19 cellular contexts compared by ENCODE assay signal in the genomic region with DNA sequence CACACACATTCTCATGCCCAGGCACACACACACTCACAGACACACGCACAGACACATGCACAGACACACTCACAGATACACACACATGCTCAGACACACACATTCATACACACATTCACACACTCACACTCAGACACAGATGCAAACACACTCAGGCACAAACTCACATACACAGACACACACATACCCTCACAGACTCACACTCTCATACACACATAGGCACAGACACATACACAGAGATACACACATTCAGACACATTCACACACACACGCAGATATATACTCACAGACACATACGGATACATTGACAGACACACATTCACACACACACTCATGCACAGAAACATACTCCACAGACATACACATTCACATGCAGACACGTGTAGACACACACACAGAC.
DNase-seq lines count a peak whose midpoint lies in the region; ATAC-seq, FAIRE-seq and TF ChIP-seq lines count a peak whose summit lies in the region.
"Had no signal": no experiment of that assay in that cellular context is flagged by ENCODE, and none has a peak within 500 bp of the region (broad histone marks: within the 10 kb centered on the region; RNA-seq: fewer than 3 reads in every experiment).

No MANE protein-coding gene starts in this region.

- no peak overlapping the region for H2BK15ac ChIP-seq in IMR-90 (ENCODE audit: low read depth, low read length)

- H3K36me3 ChIP-seq in IMR-90 (ENCODE audit: control insufficient read depth, insufficient read depth, low read length): no peaks in the 10 kb centered on the region
- H3K36me3 ChIP-seq: BE2C, HAP-1 had no signal

- CTCF ChIA-PET in IMR-90 (lab: Yijun Ruan, JAX): no interaction called here

- no peak overlapping the region for H3K4me3 ChIP-seq in IMR-90 (ENCODE audit: insufficient read depth, low read depth, low read length)
- H3K4me3 ChIP-seq: GM23248, HAP-1 had no signal

- H3K27ac ChIP-seq in IMR-90 (ENCODE audit: insufficient read depth, low read length) (no peak overlapping the region), cingulate gyrus (ENCODE audit: low read depth, low read length) (peak overlapping the region; percentile 6), temporal lobe (ENCODE audit: low read depth, low read length) (peak overlapping the region; percentile 80)
- H3K27ac ChIP-seq: C4-2B, GM23248 had no signal

- H3K4me2 ChIP-seq in IMR-90 (ENCODE audit: low read depth, low read length): no peak overlapping the region

- H3K4me1 ChIP-seq in IMR-90 (ENCODE audit: control insufficient read depth, insufficient read depth, low read length): no peaks in the 10 kb centered on the region
- H3K4me1 ChIP-seq: BE2C, HAP-1 had no signal

- no peak overlapping the region for H2BK20ac ChIP-seq in IMR-90 (ENCODE audit: low read depth, low read length)

- no TSS peak for BruUV-seq in IMR-90 (replicated peaks; lab: Mats Ljungman, UMichigan)

- TF ChIP-seq RAD21 in IMR-90 (IDR thresholded peaks at IDR 0.05; ENCODE audit: low read length): no peak

- peaks cover 15% of the 10 kb centered on the region for H3K27me3 ChIP-seq in IMR-90 (ENCODE audit: control insufficient read depth, insufficient read depth, low read length)

- H2AK5ac ChIP-seq in IMR-90 (ENCODE audit: low read depth, low read length): no peak overlapping the region

- H3K4ac ChIP-seq in IMR-90 (ENCODE audit: low read depth, low read length): no peak overlapping the region

- no peak overlapping the region for H3K9ac ChIP-seq in IMR-90 (ENCODE audit: low read depth, low read length)
- H3K9ac ChIP-seq: GM23248 had no signal

- no peak overlapping the region for H3K23ac ChIP-seq in IMR-90 (ENCODE audit: low read depth, low read length)

- H2BK120ac ChIP-seq in IMR-90 (ENCODE audit: low read depth, low read length): no peak overlapping the region

- DNase-seq in GM12891 (ENCODE audit: insufficient read length, low spot score) (no peak), IMR-90 (no peak), GM10266 (ENCODE audit: extremely low spot score) (no peak), A172 (ENCODE audit: low spot score) (no peak)
- no peak for DNase-seq in effector CD8-positive, alpha-beta T cell (lab: John Stamatoyannopoulos, UW)
- DNase-seq: BE2C; CD4-positive, alpha-beta memory T cell; DMS153; DMS79 treated with DMSO at 0.1 percent for 48 hours; EL; GM23248; HFFc6; KG1 had no signal

- no peaks in the 10 kb centered on the region for H3K79me1 ChIP-seq in IMR-90 (ENCODE audit: low read depth in 1 of 2, low read length in 2 of 2)

- H4K20me1 ChIP-seq in IMR-90 (ENCODE audit: insufficient read depth, low read length): no peaks in the 10 kb centered on the region

- intact Hi-C loops in IMR-90 (cut with micrococcal nuclease): no loop called here

- no peak overlapping the region for H3K56ac ChIP-seq in IMR-90 (ENCODE audit: extremely low read depth, insufficient read depth, low read length)

- H2AFZ ChIP-seq in IMR-90 (replicated peaks; ENCODE audit: low read length, poor library complexity): peak overlapping the region; percentile 48
- H2AFZ ChIP-seq: GM23248 had no signal

- H2AK9ac ChIP-seq in IMR-90 (replicated peaks; ENCODE audit: low read depth, low read length, poor library complexity): no peak overlapping the region

- no peak overlapping the region for H3K14ac ChIP-seq in IMR-90 (replicated peaks; ENCODE audit: low read depth, low read length)

- H3K9me1 ChIP-seq in IMR-90 (ENCODE audit: insufficient read depth, low read length): 0 out of 2 replicates have a peak, but pooled peaks cover 3% of the 10 kb centered on the region

- no peak overlapping the region for H3K18ac ChIP-seq in IMR-90 (ENCODE audit: low read depth, low read length)

- peak; percentile 47 for FAIRE-seq in GM12891 (lab: Jason Lieb, UNC)
- FAIRE-seq: A204.1, G401.6 had no signal

- POLR2A ChIA-PET in IMR-90 (lab: Charles Lee; ENCODE audit: unreplicated experiment): no interaction called here

- in situ Hi-C loops in IMR-90 (cut with MboI; ENCODE audit: low sequenced_read_pairs): no loop called here

- TF ChIP-seq CTCF in IMR-90 (conservative IDR thresholded peaks at IDR 0.05; ENCODE audit: low read depth, low read length): no peak
- TF ChIP-seq CTCF in GM10266 (IDR thresholded peaks at IDR 0.05; ENCODE audit: control insufficient read depth, insufficient read depth, low read depth, missing control alignments): no peak

- no peaks in the 10 kb centered on the region for H3K9me3 ChIP-seq in IMR-90 (ENCODE audit: control insufficient read depth, insufficient read depth, low read length)
- H3K9me3 ChIP-seq: BE2C, HAP-1 had no signal

- H4K91ac ChIP-seq in IMR-90 (ENCODE audit: insufficient read depth, low read depth, low read length): no peak overlapping the region

- no peak overlapping the region for H4K8ac ChIP-seq in IMR-90 (ENCODE audit: low read depth in 2 of 2, low read length in 2 of 2)

- 54% methylated on average over 4 of the region's 4 CpGs; no CpG with 5 or more reads in 1 of the 2 experiments for WGBS in IMR-90 (ENCODE audit: extremely low coverage in 2 of 2, insufficient read length in 1 of 2), 2 experiments

- dilution Hi-C loops in IMR-90 (cut with HindIII; ENCODE audit: low sequenced_read_pairs, unreplicated experiment): no loop called here

- ATAC-seq in IMR-90 (ENCODE audit: low read depth): no peak

- no peak overlapping the region for H4K5ac ChIP-seq in IMR-90 (ENCODE audit: low read depth, low read length)

- peak overlapping the region; percentile 74 for H2BK5ac ChIP-seq in IMR-90 (ENCODE audit: low read depth, low read length, poor library complexity, severe bottlenecking)

- TF ChIP-seq POLR2A in GM12891 (IDR thresholded peaks at IDR 0.05; ENCODE audit: low read depth, low read length) (no peak), IMR-90 (IDR thresholded peaks at IDR 0.05; ENCODE audit: low read depth, low read length) (no peak)

TF ChIP-seq in GM12891, 5 proteins besides CTCF, POLR2A, EP300 and RAD21:
- TF ChIP-seq POU2F2 (IDR thresholded peaks at IDR 0.05; ENCODE audit: low read depth, low read length) (no peak), POLR2AphosphoS5 (IDR thresholded peaks at IDR 0.05; ENCODE audit: low read depth, low read length) (no peak), SPI1 (IDR thresholded peaks at IDR 0.05; ENCODE audit: low read depth, low read length) (no peak), TAF1 (IDR thresholded peaks at IDR 0.05; ENCODE audit: low read depth, low read length) (no peak), PAX5 (IDR thresholded peaks at IDR 0.05; ENCODE audit: insufficient read depth, low read length, severe bottlenecking) (no peak)

TF ChIP-seq in IMR-90, 13 proteins besides CTCF, POLR2A, EP300 and RAD21:
- TF ChIP-seq RCOR1 (IDR thresholded peaks at IDR 0.05; ENCODE audit: insufficient replicate concordance, low read length) (no peak), RFX5 (IDR thresholded peaks at IDR 0.05; ENCODE audit: low read depth, low read length) (no peak), ELK1 (IDR thresholded peaks at IDR 0.05; ENCODE audit: borderline replicate concordance, low read depth, low read length) (no peak), SMC3 (IDR thresholded peaks at IDR 0.05; ENCODE audit: low read depth, low read length) (no peak), BHLHE40 (IDR thresholded peaks at IDR 0.05; ENCODE audit: low read depth, low read length) (no peak), FOS (IDR thresholded peaks at IDR 0.05; ENCODE audit: low read depth, low read length) (no peak)
